1 cellular context compared by ENCODE assay signal in the genomic region with DNA sequence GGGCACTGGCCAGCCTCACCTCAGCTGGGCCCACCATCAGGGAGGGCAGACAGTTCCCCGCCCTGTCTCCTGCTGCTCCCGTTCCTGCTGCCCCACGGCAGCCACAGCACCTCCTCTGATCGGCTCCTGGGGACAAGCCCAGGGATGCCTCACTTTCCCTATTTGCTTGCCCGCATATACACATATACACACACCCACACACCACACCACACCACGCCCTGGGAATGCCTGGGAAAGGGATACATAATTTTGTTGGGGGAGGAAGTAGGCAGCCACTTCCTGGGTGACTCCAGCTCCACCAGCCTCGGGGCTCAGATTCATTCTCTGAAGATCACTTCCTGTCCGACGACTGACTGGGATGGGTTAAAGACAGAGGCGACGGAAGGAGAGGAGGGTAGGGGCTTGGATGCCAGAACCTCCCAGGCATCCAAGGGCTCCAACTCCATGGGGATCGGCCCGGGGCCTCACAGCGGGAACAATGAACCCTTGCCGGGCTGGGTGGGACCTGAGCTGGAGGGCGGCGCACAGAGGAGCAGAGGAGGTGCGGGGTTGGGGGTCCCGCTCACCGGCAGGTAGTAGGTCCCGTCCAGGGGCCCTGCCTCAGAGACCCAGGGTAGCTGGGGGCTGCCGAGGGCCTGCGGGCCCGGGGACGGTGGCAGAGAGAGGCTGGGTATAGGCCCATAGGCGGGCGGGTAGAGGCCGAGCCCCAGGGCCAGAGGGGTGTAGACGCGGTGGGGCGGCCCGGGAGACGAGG.
TF ChIP-seq lines count a peak whose summit lies in the region.

No MANE protein-coding gene starts in this region.

TF ChIP-seq in HepG2, 621 proteins besides CTCF, POLR2A, EP300 and RAD21:
- TF ChIP-seq, protein P1, sequence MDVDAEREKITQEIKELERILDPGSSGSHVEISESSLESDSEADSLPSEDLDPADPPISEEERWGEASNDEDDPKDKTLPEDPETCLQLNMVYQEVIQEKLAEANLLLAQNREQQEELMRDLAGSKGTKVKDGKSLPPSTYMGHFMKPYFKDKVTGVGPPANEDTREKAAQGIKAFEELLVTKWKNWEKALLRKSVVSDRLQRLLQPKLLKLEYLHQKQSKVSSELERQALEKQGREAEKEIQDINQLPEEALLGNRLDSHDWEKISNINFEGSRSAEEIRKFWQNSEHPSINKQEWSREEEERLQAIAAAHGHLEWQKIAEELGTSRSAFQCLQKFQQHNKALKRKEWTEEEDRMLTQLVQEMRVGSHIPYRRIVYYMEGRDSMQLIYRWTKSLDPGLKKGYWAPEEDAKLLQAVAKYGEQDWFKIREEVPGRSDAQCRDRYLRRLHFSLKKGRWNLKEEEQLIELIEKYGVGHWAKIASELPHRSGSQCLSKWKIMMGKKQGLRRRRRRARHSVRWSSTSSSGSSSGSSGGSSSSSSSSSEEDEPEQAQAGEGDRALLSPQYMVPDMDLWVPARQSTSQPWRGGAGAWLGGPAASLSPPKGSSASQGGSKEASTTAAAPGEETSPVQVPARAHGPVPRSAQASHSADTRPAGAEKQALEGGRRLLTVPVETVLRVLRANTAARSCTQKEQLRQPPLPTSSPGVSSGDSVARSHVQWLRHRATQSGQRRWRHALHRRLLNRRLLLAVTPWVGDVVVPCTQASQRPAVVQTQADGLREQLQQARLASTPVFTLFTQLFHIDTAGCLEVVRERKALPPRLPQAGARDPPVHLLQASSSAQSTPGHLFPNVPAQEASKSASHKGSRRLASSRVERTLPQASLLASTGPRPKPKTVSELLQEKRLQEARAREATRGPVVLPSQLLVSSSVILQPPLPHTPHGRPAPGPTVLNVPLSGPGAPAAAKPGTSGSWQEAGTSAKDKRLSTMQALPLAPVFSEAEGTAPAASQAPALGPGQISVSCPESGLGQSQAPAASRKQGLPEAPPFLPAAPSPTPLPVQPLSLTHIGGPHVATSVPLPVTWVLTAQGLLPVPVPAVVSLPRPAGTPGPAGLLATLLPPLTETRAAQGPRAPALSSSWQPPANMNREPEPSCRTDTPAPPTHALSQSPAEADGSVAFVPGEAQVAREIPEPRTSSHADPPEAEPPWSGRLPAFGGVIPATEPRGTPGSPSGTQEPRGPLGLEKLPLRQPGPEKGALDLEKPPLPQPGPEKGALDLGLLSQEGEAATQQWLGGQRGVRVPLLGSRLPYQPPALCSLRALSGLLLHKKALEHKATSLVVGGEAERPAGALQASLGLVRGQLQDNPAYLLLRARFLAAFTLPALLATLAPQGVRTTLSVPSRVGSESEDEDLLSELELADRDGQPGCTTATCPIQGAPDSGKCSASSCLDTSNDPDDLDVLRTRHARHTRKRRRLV (CRISPR knock-in tag; IDR thresholded peaks at IDR 0.05) = no peak
- no peak for TF ChIP-seq SRSF9 (IDR thresholded peaks at IDR 0.05; ENCODE audit: borderline replicate concordance, insufficient read depth, low read depth, low read length, poor library complexity, severe bottlenecking)
- TF ChIP-seq, protein P2, sequence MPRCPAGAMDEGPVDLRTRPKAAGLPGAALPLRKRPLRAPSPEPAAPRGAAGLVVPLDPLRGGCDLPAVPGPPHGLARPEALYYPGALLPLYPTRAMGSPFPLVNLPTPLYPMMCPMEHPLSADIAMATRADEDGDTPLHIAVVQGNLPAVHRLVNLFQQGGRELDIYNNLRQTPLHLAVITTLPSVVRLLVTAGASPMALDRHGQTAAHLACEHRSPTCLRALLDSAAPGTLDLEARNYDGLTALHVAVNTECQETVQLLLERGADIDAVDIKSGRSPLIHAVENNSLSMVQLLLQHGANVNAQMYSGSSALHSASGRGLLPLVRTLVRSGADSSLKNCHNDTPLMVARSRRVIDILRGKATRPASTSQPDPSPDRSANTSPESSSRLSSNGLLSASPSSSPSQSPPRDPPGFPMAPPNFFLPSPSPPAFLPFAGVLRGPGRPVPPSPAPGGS (CRISPR knock-in tag; IDR thresholded peaks at IDR 0.05) = no peak
- no peak for TF ChIP-seq ZNF34 (CRISPR knock-in tag; IDR thresholded peaks at IDR 0.05; ENCODE audit: borderline replicate concordance)
- no peak for TF ChIP-seq KDM1A (CRISPR knock-in tag; IDR thresholded peaks at IDR 0.05)
- TF ChIP-seq, protein P3, sequence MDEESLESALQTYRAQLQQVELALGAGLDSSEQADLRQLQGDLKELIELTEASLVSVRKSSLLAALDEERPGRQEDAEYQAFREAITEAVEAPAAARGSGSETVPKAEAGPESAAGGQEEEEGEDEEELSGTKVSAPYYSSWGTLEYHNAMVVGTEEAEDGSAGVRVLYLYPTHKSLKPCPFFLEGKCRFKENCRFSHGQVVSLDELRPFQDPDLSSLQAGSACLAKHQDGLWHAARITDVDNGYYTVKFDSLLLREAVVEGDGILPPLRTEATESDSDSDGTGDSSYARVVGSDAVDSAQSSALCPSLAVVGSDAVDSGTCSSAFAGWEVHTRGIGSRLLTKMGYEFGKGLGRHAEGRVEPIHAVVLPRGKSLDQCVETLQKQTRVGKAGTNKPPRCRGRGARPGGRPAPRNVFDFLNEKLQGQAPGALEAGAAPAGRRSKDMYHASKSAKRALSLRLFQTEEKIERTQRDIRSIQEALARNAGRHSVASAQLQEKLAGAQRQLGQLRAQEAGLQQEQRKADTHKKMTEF (CRISPR knock-in tag; IDR thresholded peaks at IDR 0.05) = no peak
- TF ChIP-seq, protein P4, sequence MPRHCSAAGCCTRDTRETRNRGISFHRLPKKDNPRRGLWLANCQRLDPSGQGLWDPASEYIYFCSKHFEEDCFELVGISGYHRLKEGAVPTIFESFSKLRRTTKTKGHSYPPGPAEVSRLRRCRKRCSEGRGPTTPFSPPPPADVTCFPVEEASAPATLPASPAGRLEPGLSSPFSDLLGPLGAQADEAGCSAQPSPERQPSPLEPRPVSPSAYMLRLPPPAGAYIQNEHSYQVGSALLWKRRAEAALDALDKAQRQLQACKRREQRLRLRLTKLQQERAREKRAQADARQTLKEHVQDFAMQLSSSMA (CRISPR knock-in tag; IDR thresholded peaks at IDR 0.05) = no peak
- TF ChIP-seq, protein P5, sequence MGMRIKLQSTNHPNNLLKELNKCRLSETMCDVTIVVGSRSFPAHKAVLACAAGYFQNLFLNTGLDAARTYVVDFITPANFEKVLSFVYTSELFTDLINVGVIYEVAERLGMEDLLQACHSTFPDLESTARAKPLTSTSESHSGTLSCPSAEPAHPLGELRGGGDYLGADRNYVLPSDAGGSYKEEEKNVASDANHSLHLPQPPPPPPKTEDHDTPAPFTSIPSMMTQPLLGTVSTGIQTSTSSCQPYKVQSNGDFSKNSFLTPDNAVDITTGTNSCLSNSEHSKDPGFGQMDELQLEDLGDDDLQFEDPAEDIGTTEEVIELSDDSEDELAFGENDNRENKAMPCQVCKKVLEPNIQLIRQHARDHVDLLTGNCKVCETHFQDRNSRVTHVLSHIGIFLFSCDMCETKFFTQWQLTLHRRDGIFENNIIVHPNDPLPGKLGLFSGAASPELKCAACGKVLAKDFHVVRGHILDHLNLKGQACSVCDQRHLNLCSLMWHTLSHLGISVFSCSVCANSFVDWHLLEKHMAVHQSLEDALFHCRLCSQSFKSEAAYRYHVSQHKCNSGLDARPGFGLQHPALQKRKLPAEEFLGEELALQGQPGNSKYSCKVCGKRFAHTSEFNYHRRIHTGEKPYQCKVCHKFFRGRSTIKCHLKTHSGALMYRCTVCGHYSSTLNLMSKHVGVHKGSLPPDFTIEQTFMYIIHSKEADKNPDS (CRISPR knock-in tag; IDR thresholded peaks at IDR 0.05) = no peak
- TF ChIP-seq HNRNPH1 (optimal IDR thresholded peaks at IDR 0.05; ENCODE audit: low read depth, low read length) = no peak
- TF ChIP-seq SMYD3 (CRISPR knock-in tag; IDR thresholded peaks at IDR 0.05) = no peak
- no peak for TF ChIP-seq PAWR (CRISPR knock-in tag; IDR thresholded peaks at IDR 0.05; ENCODE audit: borderline replicate concordance)
- no peak for TF ChIP-seq MEIS1 (CRISPR knock-in tag; IDR thresholded peaks at IDR 0.05; ENCODE audit: borderline replicate concordance)
- TF ChIP-seq HCFC1 (IDR thresholded peaks at IDR 0.05; ENCODE audit: low read depth, low read length) = no peak
- TF ChIP-seq ZNF552 (CRISPR knock-in tag; IDR thresholded peaks at IDR 0.05; ENCODE audit: borderline replicate concordance) = no peak
- no peak for TF ChIP-seq ATF7 (IDR thresholded peaks at IDR 0.05)
- no peak for TF ChIP-seq ATF7 (CRISPR knock-in tag; IDR thresholded peaks at IDR 0.05)
TF ChIP-seq in HepG2: peak in this region for 0.
